Comparison of ENCODE assay signal across 10 cellular contexts in the genomic region with DNA sequence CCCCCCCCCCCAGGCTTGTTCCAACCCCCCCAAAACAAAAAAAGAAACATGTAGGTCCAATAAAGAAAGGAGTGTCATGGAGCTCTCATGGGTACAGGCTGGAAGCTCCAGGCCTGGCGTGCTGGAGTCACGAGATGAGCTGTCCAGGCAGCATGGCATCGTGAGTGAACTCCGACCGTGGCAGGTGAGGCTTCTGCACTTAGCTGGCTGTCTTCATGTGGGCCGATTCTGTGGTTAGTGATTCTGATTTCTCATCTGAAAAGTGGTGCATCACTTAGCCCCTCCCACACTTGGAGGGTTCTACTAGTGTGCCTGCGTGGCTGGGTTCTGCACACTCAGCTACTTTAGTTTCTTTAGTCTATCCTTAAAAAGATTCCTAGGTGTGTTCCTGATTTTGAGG.
DNase-seq lines count a peak whose midpoint lies in the region; ATAC-seq, FAIRE-seq and TF ChIP-seq lines count a peak whose summit lies in the region.
"Had no signal": no experiment of that assay in that cellular context is flagged by ENCODE, and none has a peak within 500 bp of the region (broad histone marks: within the 10 kb centered on the region; RNA-seq: fewer than 3 reads in every experiment).

No MANE protein-coding gene starts in this region.

- no peaks in the 10 kb centered on the region for H3K9me3 Mint-ChIP-seq in T-helper 2 cell treated with Interferon-gamma antibody and Interleukin-4, amounts not matched to agents 5 μg/mL and 100 μg/mL, for 36 hours
- H3K9me3 Mint-ChIP-seq in stimulated activated memory B cell treated with anti-CD40 and anti-IgM and Interleukin-4, amounts not matched to agents 10 μg/mL and 1 μg/mL and 100 μg/mL, for 72 hours: no peaks in the 10 kb centered on the region

- no peak overlapping the region for H3K9ac ChIP-seq in GM12878 (ENCODE audit: control insufficient read depth, insufficient read depth, low read length)

- H3K4me3 ChIP-seq in GM12878: peak overlapping the region; percentile 54
- H3K4me3 ChIP-seq in H7 (ENCODE audit: insufficient read depth, low read depth, low read length): no peak overlapping the region
- H3K4me3 ChIP-seq in brain microvascular endothelial cell (ENCODE audit: low read depth, low read length): no peak overlapping the region

- 0 out of 2 replicates have a peak overlapping the region, but pooled peaks have one; percentile 17 for H3K27ac ChIP-seq in GM12878 (ENCODE audit: control insufficient read depth, insufficient read depth)
- no peak overlapping the region for H3K27ac ChIP-seq in brain microvascular endothelial cell

- TF ChIP-seq EP300 in GM12878 (IDR thresholded peaks at IDR 0.05; ENCODE audit: borderline replicate concordance in 1 of 2, control insufficient read depth in 1 of 2, low read depth in 2 of 2, low read length in 2 of 2): no peak

- peaks cover 95% of the 10 kb centered on the region for H3K79me2 ChIP-seq in GM12878 (ENCODE audit: control insufficient read depth, insufficient read depth, low read length)

- H3K4me1 Mint-ChIP-seq in T-helper 2 cell treated with Interferon-gamma antibody and Interleukin-4, amounts not matched to agents 5 μg/mL and 100 μg/mL, for 36 hours (ENCODE audit: low read depth): peaks cover 14% of the 10 kb centered on the region
- peaks cover 81% of the 10 kb centered on the region for H3K4me1 Mint-ChIP-seq in stimulated activated memory B cell treated with anti-CD40 and anti-IgM and Interleukin-4, amounts not matched to agents 10 μg/mL and 1 μg/mL and 100 μg/mL, for 72 hours

- no peak for TF ChIP-seq CTCF in GM12878 (IDR thresholded peaks at IDR 0.05 in 2 of 3, conservative IDR thresholded peaks at IDR 0.05 in 1 of 3; ENCODE audit: control insufficient read depth in 2 of 3, extremely low read depth in 1 of 3, insufficient read depth in 1 of 3, low read depth in 3 of 3, low read length in 3 of 3)
- TF ChIP-seq CTCF in brain microvascular endothelial cell (IDR thresholded peaks at IDR 0.05; ENCODE audit: low read depth, low read length, missing control alignments): no peak

- H3K36me3 ChIP-seq in GM12878 (ENCODE audit: control insufficient read depth in 2 of 2, insufficient read depth in 2 of 2, low read length in 1 of 2) (peaks cover 0 to 12% of the 10 kb centered on the region in 2 experiments; a peak in 2 of 4 replicates), H7 (replicated peaks; ENCODE audit: control insufficient read depth, insufficient read depth, low read length) (no peaks in the 10 kb centered on the region), brain microvascular endothelial cell (replicated peaks) (no peaks in the 10 kb centered on the region)

- peak overlapping the region; percentile 53; the same call in 1 of the 2 replicates for H3K4me2 ChIP-seq in GM12878 (ENCODE audit: control insufficient read depth, insufficient read depth)

- TF ChIP-seq POLR2A in GM12878 (IDR thresholded peaks at IDR 0.05; ENCODE audit: low read depth, low read length): peak; percentile 35; the same call in 1 of the 2 replicates
- TF ChIP-seq POLR2A in GM18505 (IDR thresholded peaks at IDR 0.05; ENCODE audit: borderline replicate concordance, extremely low read depth, insufficient read depth, insufficient read length): no peak

- H3K4me1 ChIP-seq in GM12878 (ENCODE audit: control insufficient read depth, insufficient read depth, low read length): peaks cover 32% of the 10 kb centered on the region

- peaks cover 44% of the 10 kb centered on the region for H3K27me3 Mint-ChIP-seq in T-helper 2 cell treated with Interferon-gamma antibody and Interleukin-4, amounts not matched to agents 5 μg/mL and 100 μg/mL, for 36 hours (ENCODE audit: low read depth)
- no peaks in the 10 kb centered on the region for H3K27me3 Mint-ChIP-seq in stimulated activated memory B cell treated with anti-CD40 and anti-IgM and Interleukin-4, amounts not matched to agents 10 μg/mL and 1 μg/mL and 100 μg/mL, for 72 hours

- H3K27ac Mint-ChIP-seq in T-helper 2 cell treated with Interferon-gamma antibody and Interleukin-4, amounts not matched to agents 5 μg/mL and 100 μg/mL, for 36 hours: no peak overlapping the region
- H3K27ac Mint-ChIP-seq in stimulated activated memory B cell treated with anti-CD40 and anti-IgM and Interleukin-4, amounts not matched to agents 10 μg/mL and 1 μg/mL and 100 μg/mL, for 72 hours: peak overlapping the region; percentile 71

- no peak overlapping the region for H2AFZ ChIP-seq in GM12878 (ENCODE audit: control insufficient read depth, low read depth, low read length)

- RAD21 ChIA-PET in GM12878 (lab: Charles Lee; ENCODE audit: unreplicated experiment): interaction anchor here (0.9 to 3.0 kb wide), 8 partner anchors 9 to 284 kb away, joined by 3 to 12 read pairs (median 4); no protein-coding TSS in a partner anchor

- H3K9me3 ChIP-seq in GM12878 (replicated peaks; ENCODE audit: control insufficient read depth, insufficient read depth, low read length): no peaks in the 10 kb centered on the region; the same call in 2 of the 3 replicates

- POLR2A ChIA-PET in GM12878 (lab: Charles Lee): interaction anchor here (0.5 to 2.4 kb wide), 7 partner anchors 9 to 118 kb away, joined by 3 to 5 read pairs (median 3); no protein-coding TSS in a partner anchor

- intact Hi-C loops in GM12878 (cut with micrococcal nuclease; ENCODE audit: unreplicated experiment): no loop called here

- TF ChIP-seq RAD21 in GM12878 (IDR thresholded peaks at IDR 0.05; ENCODE audit: insufficient read depth, low read depth, low read length): no peak

- WGBS in GM12878 (ENCODE audit: insufficient coverage, insufficient replicate concordance, low lambda C conversion rate, missing lambda C conversion rate): 90% methylated on average over 7 of the region's 7 CpGs

- ATAC-seq in GM21619 (IDR thresholded peaks at IDR 0.05; ENCODE audit: unreplicated experiment): peak; percentile 57
- peak; percentile 65 for ATAC-seq in GM12878
- peak; percentile 72 for ATAC-seq in stimulated activated memory B cell treated with anti-CD40 and anti-IgM and Interleukin-4, amounts not matched to agents 10 μg/mL and 1 μg/mL and 100 μg/mL, for 72 hours
- ATAC-seq in GM18505 (IDR thresholded peaks at IDR 0.05; ENCODE audit: unreplicated experiment): no peak
- ATAC-seq: HCT116 had no signal

- SMC1A ChIA-PET in GM12878 (lab: Charles Lee; ENCODE audit: uncharacterized antibody, unreplicated experiment): interaction anchor here (0.6 to 4.2 kb wide), 13 partner anchors 10 to 284 kb away, joined by 3 to 21 read pairs (median 4); no protein-coding TSS in a partner anchor

- in situ Hi-C loops in GM12878 (cut with MboI) (no loop called here), brain microvascular endothelial cell (cut with HindIII; ENCODE audit: low pct_ligation_motif_present, low sequenced_read_pairs) (no loop called here)

- no peaks in the 10 kb centered on the region for H3K27me3 ChIP-seq in GM12878 (replicated peaks in 1 of 2; ENCODE audit: control insufficient read depth in 2 of 2, insufficient read depth in 2 of 2, low read length in 1 of 2)
- H3K27me3 ChIP-seq in H7 (ENCODE audit: control insufficient read depth, insufficient read depth, low read length): no peaks in the 10 kb centered on the region
- H3K27me3 ChIP-seq in brain microvascular endothelial cell (replicated peaks): no peaks in the 10 kb centered on the region

- no peak overlapping the region for H3K4me3 Mint-ChIP-seq in T-helper 2 cell treated with Interferon-gamma antibody and Interleukin-4, amounts not matched to agents 5 μg/mL and 100 μg/mL, for 36 hours
- H3K4me3 Mint-ChIP-seq in stimulated activated memory B cell treated with anti-CD40 and anti-IgM and Interleukin-4, amounts not matched to agents 10 μg/mL and 1 μg/mL and 100 μg/mL, for 72 hours: peak overlapping the region; percentile 22

- CTCF ChIA-PET in GM12878 (lab: Yijun Ruan, JAX): interaction anchor here (0.6 to 17.5 kb wide), 11 partner anchors 9 to 323 kb away, joined by 3 to 320 read pairs (median 4); no protein-coding TSS in a partner anchor

- no peak for FAIRE-seq in GM12878 (lab: Jason Lieb, UNC)
- FAIRE-seq: endometrium had no signal

- H3K36me3 Mint-ChIP-seq in T-helper 2 cell treated with Interferon-gamma antibody and Interleukin-4, amounts not matched to agents 5 μg/mL and 100 μg/mL, for 36 hours (ENCODE audit: low read depth): peaks cover 1% of the 10 kb centered on the region
- H3K36me3 Mint-ChIP-seq in stimulated activated memory B cell treated with anti-CD40 and anti-IgM and Interleukin-4, amounts not matched to agents 10 μg/mL and 1 μg/mL and 100 μg/mL, for 72 hours: peaks cover 16% of the 10 kb centered on the region

- no TSS peak for BruUV-seq in GM12878 (replicated peaks; lab: Mats Ljungman, UMichigan)

- DNase-seq in T-helper 2 cell treated with Interferon-gamma antibody and Interleukin-4, amounts not matched to agents 5 μg/mL and 100 μg/mL, for 36 hours (ENCODE audit: low spot score): peak; percentile 39
- no peak for DNase-seq in GM12878 (ENCODE audit: low read depth, low spot score)
- DNase-seq in cerebellar nuclear complex (lab: John Stamatoyannopoulos, UW): no peak
- DNase-seq in H7: no peak
- DNase-seq in brain microvascular endothelial cell: no peak

- H4K20me1 ChIP-seq in GM12878 (ENCODE audit: control insufficient read depth, insufficient read depth): no peaks in the 10 kb centered on the region; the same call in none of the 2 replicates

TF ChIP-seq in GM12878, 131 proteins besides CTCF, POLR2A, EP300 and RAD21:
- no peak for TF ChIP-seq BACH1 (IDR thresholded peaks at IDR 0.05; ENCODE audit: borderline replicate concordance)
- 0 out of 3 replicates have a peak, but pooled peaks have one; percentile 23 for TF ChIP-seq POU2F2 (IDR thresholded peaks at IDR 0.05; ENCODE audit: borderline replicate concordance, low read depth, low read length)
- no peak for TF ChIP-seq IRF4 (IDR thresholded peaks at IDR 0.05; ENCODE audit: low read depth, low read length)
- peak; percentile 68 to 78 for TF ChIP-seq BHLHE40 (IDR thresholded peaks at IDR 0.05; ENCODE audit: borderline replicate concordance in 1 of 2, low read depth in 2 of 2, low read length in 1 of 2)
- no peak for TF ChIP-seq EED (IDR thresholded peaks at IDR 0.05; ENCODE audit: low read depth)
- TF ChIP-seq TCF12 (IDR thresholded peaks at IDR 0.05; ENCODE audit: low read depth, low read length): peak; percentile 62; the same call in 1 of the 2 replicates
- TF ChIP-seq RUNX3 (IDR thresholded peaks at IDR 0.05; ENCODE audit: low read length): peak; percentile 84
- TF ChIP-seq GABPA (IDR thresholded peaks at IDR 0.05; ENCODE audit: low read depth): no peak
TF ChIP-seq in GM12878: peak in this region for 4.
